9 cellular contexts compared by ENCODE assay signal in the genomic region with DNA sequence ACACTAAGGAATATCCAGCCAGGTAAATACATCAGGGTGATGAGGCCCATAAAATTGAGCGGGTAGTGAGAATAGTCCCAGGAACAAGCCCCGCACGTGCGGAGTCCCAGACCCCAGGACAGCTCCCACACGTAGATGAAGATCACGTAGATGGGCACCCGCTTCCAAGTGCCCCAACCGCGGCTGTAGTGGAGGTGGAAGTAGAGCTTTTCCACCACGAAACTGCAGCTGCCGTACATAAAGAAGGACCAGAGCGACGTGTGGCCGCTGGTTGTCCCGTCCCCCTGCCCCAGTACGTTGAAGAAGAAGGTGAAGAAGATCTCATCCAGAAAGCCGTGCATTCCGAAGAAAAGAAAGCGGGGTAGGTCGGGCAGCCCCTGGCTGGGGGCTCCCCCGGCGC. TPM values are rescaled to one million over a fixed set of nuclear protein-coding genes. Genes with fewer than 3 reads are reported as not detected.
DNase-seq lines count a peak whose midpoint lies in the region; ATAC-seq and TF ChIP-seq lines count a peak whose summit lies in the region.
"Had no signal": no experiment of that assay in that cellular context is flagged by ENCODE, and none has a peak within 500 bp of the region (broad histone marks: within the 10 kb centered on the region; RNA-seq: fewer than 3 reads in every experiment).

No MANE protein-coding gene starts in this region.

- no peak overlapping the region for H3K27ac Mint-ChIP-seq in glutamatergic neuron (ENCODE audit: unreplicated experiment)

- H3K9me3 ChIP-seq in skeletal muscle satellite cell (replicated peaks; ENCODE audit: low read length): no peaks in the 10 kb centered on the region

- DNase-seq in DMS 273 (lab: John Stamatoyannopoulos, UW; ENCODE audit: unreplicated experiment) (peak; percentile 20), DMS 273 treated with DMSO at 0.1 percent for 48 hours (lab: John Stamatoyannopoulos, UW) (no peak), NCI-H748 treated with DMSO at 0.1 percent for 48 hours (lab: John Stamatoyannopoulos, UW) (peak; percentile 36), glutamatergic neuron (peak; percentile 19), NCI-H2029 treated with DMSO at 0.1 percent for 48 hours (lab: John Stamatoyannopoulos, UW) (no peak), NCI-H2081 treated with DMSO at 0.1 percent for 48 hours (lab: John Stamatoyannopoulos, UW) (no peak)

- H3K36me3 ChIP-seq in skeletal muscle satellite cell (ENCODE audit: insufficient read depth, low read length): no peaks in the 10 kb centered on the region

- peaks cover 57% of the 10 kb centered on the region for H3K27me3 ChIP-seq in skeletal muscle satellite cell (ENCODE audit: control insufficient read depth, insufficient read depth, low read length)

- H3K4me1 Mint-ChIP-seq in glutamatergic neuron (ENCODE audit: low read depth, unreplicated experiment): peaks cover 1% of the 10 kb centered on the region

- peaks cover 4% of the 10 kb centered on the region for H3K9me3 Mint-ChIP-seq in glutamatergic neuron (ENCODE audit: unreplicated experiment)

- H3K9ac ChIP-seq in skeletal muscle satellite cell (ENCODE audit: low read depth, low read length): no peak overlapping the region

- H3K4me3 ChIP-seq in skeletal muscle satellite cell (ENCODE audit: low read length): peak overlapping the region; percentile 65

- no peaks in the 10 kb centered on the region for H3K36me3 Mint-ChIP-seq in glutamatergic neuron (ENCODE audit: unreplicated experiment)

- peak overlapping the region; percentile 96 for H3K4me3 Mint-ChIP-seq in glutamatergic neuron (ENCODE audit: unreplicated experiment)

- peak overlapping the region; percentile 92 for H3K4me2 ChIP-seq in skeletal muscle satellite cell (ENCODE audit: low read length)

- H3K4me1 ChIP-seq in skeletal muscle satellite cell (ENCODE audit: control insufficient read depth, insufficient read depth, low read length): peaks cover 9% of the 10 kb centered on the region

- peaks cover 16% of the 10 kb centered on the region for H3K27me3 Mint-ChIP-seq in glutamatergic neuron (ENCODE audit: unreplicated experiment)

- no peak for TF ChIP-seq CTCF in glutamatergic neuron (IDR thresholded peaks at IDR 0.05; ENCODE audit: partially characterized antibody, unreplicated experiment)

- ATAC-seq in activated CD4-positive, CD25-positive, alpha-beta regulatory T cell treated with anti-CD3 and anti-CD28 coated beads, Interleukin-2, amount 50 U/mL, for 24 hours: no peak

RNA-seq across cellular contexts. Expression of a gene that starts 0.9 kb away (rescaled TPM):
- not detected for total RNA-seq in glutamatergic neuron (ENCODE audit: unreplicated experiment)
- not detected in 2 replicates for total RNA-seq in skeletal muscle satellite cell (2012; rRNA removed)
- total RNA-seq: fibroblast of lung had no signal

Comparison
In these comparisons a context has a peak if more than half of its experiments do, and no peak if none do; other contexts are left out.
1. DNase-seq: peak in DMS 273 (single experiment), NCI-H748 treated with DMSO at 0.1 percent for 48 hours (single experiment) and glutamatergic neuron (single experiment); none in DMS 273 treated with DMSO at 0.1 percent for 48 hours (single experiment), NCI-H2029 treated with DMSO at 0.1 percent for 48 hours (single experiment) and NCI-H2081 treated with DMSO at 0.1 percent for 48 hours (single experiment).